ENCODE assay signal across 8 cellular contexts in the genomic region with DNA sequence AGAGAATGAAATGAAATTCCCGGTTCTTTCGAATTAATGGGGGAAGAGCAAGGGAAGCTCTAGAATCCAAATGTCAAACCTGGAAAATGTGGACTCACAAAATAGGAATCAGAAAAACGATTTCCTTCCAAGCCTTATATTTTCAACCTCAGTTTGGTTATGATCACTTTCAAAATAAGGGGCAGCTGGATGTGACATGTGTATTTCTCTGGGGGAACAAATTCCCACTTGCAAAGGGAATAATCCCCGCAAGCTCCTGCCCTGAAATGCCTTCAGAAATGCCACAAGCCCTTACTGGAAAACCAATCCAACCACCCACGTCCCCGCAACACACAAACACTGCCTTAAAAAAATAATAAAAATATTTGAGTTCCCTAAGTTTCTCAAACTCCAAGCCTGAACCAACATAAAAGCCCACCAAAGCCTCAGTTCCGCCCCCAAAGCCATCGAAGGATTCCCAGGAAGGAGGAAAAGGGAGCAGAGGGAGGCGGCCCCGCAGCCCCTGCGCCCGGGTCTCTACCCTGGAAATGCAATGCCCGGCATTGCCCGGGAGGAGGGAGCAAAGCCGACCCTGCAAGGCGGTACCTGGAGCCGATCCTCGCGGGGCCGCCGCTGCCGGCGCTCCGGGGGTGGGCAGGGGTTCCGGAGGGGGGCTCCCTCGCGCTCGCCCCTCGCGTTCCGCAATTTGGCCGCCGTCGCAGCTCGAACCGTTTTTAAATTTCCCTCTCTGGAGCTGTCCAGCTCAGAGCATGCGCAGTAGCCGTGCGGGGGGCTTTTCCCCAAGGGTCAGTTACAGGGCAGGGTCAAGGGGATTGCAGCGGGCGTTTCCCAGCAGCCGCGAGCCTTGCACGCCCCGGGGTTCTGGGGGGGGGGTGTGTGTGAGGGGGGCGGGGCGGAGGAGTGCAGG. TPM values are rescaled to one million over a fixed set of nuclear protein-coding genes. Genes with fewer than 3 reads are reported as not detected.
DNase-seq lines count a peak whose midpoint lies in the region; ATAC-seq and TF ChIP-seq lines count a peak whose summit lies in the region.

A gene with protein sequence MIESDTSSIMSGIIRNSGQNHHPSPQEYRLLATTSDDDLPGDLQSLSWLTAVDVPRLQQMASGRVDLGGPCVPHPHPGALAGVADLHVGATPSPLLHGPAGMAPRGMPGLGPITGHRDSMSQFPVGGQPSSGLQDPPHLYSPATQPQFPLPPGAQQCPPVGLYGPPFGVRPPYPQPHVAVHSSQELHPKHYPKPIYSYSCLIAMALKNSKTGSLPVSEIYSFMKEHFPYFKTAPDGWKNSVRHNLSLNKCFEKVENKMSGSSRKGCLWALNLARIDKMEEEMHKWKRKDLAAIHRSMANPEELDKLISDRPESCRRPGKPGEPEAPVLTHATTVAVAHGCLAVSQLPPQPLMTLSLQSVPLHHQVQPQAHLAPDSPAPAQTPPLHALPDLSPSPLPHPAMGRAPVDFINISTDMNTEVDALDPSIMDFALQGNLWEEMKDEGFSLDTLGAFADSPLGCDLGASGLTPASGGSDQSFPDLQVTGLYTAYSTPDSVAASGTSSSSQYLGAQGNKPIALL (minus strand): TSS at position 751 of the 907 bp plus-strand sequence. CDS start 963 bp downstream, outside the sequence.

- H3K9me3 ChIP-seq in left lung, result no peaks in the 10 kb centered on the region

- H3K4me1 Mint-ChIP-seq in activated naive CD4-positive, alpha-beta T cell treated with anti-CD3 and anti-CD28 coated beads for 36 hours (ENCODE audit: low read depth), result peaks cover 11% of the 10 kb centered on the region
- peaks cover 7% of the 10 kb centered on the region for H3K4me1 Mint-ChIP-seq in WTC11
- H3K4me1 Mint-ChIP-seq in type B pancreatic cell (ENCODE audit: unreplicated experiment), result peaks cover 6% of the 10 kb centered on the region

- no peak within 1 kb of the TSS for H3K27ac ChIP-seq in left lung

- TF ChIP-seq CTCF in WTC11 (IDR thresholded peaks at IDR 0.05) (no peak), left lung (IDR thresholded peaks at IDR 0.05) (no peak), type B pancreatic cell (conservative IDR thresholded peaks at IDR 0.05) (peak; percentile 49)

- H3K4me3 ChIP-seq in left lung, result peak within 1 kb of the TSS; percentile 9 to 30

- no peaks in the 10 kb centered on the region for H3K9me3 Mint-ChIP-seq in activated naive CD4-positive, alpha-beta T cell treated with anti-CD3 and anti-CD28 coated beads for 36 hours
- no peaks in the 10 kb centered on the region for H3K9me3 Mint-ChIP-seq in WTC11
- no peaks in the 10 kb centered on the region for H3K9me3 Mint-ChIP-seq in type B pancreatic cell

- H3K27ac Mint-ChIP-seq in activated naive CD4-positive, alpha-beta T cell treated with anti-CD3 and anti-CD28 coated beads for 36 hours, result no peak within 1 kb of the TSS
- H3K27ac Mint-ChIP-seq in WTC11 (no peak within 1 kb of the TSS), type B pancreatic cell (peak within 1 kb of the TSS; percentile 88)

- POLR2A ChIA-PET in WTC11 (lab: Charles Lee), result no interaction called here

- peaks cover 45% of the 10 kb centered on the region for H3K27me3 Mint-ChIP-seq in activated naive CD4-positive, alpha-beta T cell treated with anti-CD3 and anti-CD28 coated beads for 36 hours (ENCODE audit: low read depth)
- H3K27me3 Mint-ChIP-seq in WTC11 (ENCODE audit: low read depth) (peaks cover 75% of the 10 kb centered on the region), type B pancreatic cell (peaks cover 65% of the 10 kb centered on the region)

- H3K4me3 Mint-ChIP-seq in activated naive CD4-positive, alpha-beta T cell treated with anti-CD3 and anti-CD28 coated beads for 36 hours, result peak within 1 kb of the TSS; percentile 75
- H3K4me3 Mint-ChIP-seq in WTC11 (peak within 1 kb of the TSS; percentile 88), type B pancreatic cell (peak within 1 kb of the TSS; percentile 96)

- no peak for DNase-seq in activated naive CD4-positive, alpha-beta T cell treated with anti-CD3 and anti-CD28 coated beads for 36 hours
- DNase-seq in activated naive CD4-positive, alpha-beta T cell (lab: John Stamatoyannopoulos, UW), result no peak
- DNase-seq in WTC11 (ENCODE audit: low spot score), result peak; percentile 80
- peak in 1 of 2 donors; percentile 77 for DNase-seq in left lung
- no peak for DNase-seq in type B pancreatic cell (ENCODE audit: extremely low spot score, unreplicated experiment)
- DNase-seq in left lobe of liver (ENCODE audit: low spot score), result no peak
- DNase-seq in KBM-7, result no peak
- DNase-seq in kidney glomerular epithelial cell (lab: John Stamatoyannopoulos, UW), result no peak

- intact Hi-C loops in activated naive CD4-positive, alpha-beta T cell treated with anti-CD3 and anti-CD28 coated beads for 36 hours (cut with micrococcal nuclease), result no loop called here
- intact Hi-C loops in left lung (cut with DNase I), result no loop called here

- in situ Hi-C loops in KBM-7 (cut with MboI; ENCODE audit: low pct_unique_long_range_greater_than_20kb, low sequenced_read_pairs), result no loop called here

- peaks cover 7 to 17% of the 10 kb centered on the region in 2 donors for H3K4me1 ChIP-seq in left lung

- ATAC-seq in WTC11, result peak; percentile 73
- ATAC-seq in left lung, result no peak
- no peak for ATAC-seq in left lobe of liver

- CTCF ChIA-PET in activated naive CD4-positive, alpha-beta T cell treated with anti-CD3 and anti-CD28 coated beads for 36 hours (lab: Charles Lee), result no interaction called here
- CTCF ChIA-PET in WTC11 (lab: Charles Lee), result interaction anchor here (0.6 to 1.9 kb wide), 6 partner anchors 35 to 177 kb away, joined by 3 to 8 read pairs (median 4); no protein-coding TSS in a partner anchor

- no peaks in the 10 kb centered on the region for H3K36me3 ChIP-seq in left lung

- no peaks in the 10 kb centered on the region for H3K36me3 Mint-ChIP-seq in activated naive CD4-positive, alpha-beta T cell treated with anti-CD3 and anti-CD28 coated beads for 36 hours (ENCODE audit: low read depth)
- 0 out of 2 replicates have a peak, but pooled peaks cover 4% of the 10 kb centered on the region for H3K36me3 Mint-ChIP-seq in WTC11
- H3K36me3 Mint-ChIP-seq in type B pancreatic cell, result no peaks in the 10 kb centered on the region

- H3K27me3 ChIP-seq in left lung, result peaks cover 45 to 96% of the 10 kb centered on the region in 2 donors

TF ChIP-seq in WTC11, 78 proteins besides CTCF, POLR2A, EP300 and RAD21 (continues in another document):
- TF ChIP-seq, protein P1, sequence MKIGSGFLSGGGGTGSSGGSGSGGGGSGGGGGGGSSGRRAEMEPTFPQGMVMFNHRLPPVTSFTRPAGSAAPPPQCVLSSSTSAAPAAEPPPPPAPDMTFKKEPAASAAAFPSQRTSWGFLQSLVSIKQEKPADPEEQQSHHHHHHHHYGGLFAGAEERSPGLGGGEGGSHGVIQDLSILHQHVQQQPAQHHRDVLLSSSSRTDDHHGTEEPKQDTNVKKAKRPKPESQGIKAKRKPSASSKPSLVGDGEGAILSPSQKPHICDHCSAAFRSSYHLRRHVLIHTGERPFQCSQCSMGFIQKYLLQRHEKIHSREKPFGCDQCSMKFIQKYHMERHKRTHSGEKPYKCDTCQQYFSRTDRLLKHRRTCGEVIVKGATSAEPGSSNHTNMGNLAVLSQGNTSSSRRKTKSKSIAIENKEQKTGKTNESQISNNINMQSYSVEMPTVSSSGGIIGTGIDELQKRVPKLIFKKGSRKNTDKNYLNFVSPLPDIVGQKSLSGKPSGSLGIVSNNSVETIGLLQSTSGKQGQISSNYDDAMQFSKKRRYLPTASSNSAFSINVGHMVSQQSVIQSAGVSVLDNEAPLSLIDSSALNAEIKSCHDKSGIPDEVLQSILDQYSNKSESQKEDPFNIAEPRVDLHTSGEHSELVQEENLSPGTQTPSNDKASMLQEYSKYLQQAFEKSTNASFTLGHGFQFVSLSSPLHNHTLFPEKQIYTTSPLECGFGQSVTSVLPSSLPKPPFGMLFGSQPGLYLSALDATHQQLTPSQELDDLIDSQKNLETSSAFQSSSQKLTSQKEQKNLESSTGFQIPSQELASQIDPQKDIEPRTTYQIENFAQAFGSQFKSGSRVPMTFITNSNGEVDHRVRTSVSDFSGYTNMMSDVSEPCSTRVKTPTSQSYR (CRISPR knock-in tag; IDR thresholded peaks at IDR 0.05), result peak; percentile 19; the same call in 1 of the 2 replicates
- TF ChIP-seq ZNF232 (CRISPR knock-in tag; IDR thresholded peaks at IDR 0.05) (peak; percentile 51; the same call in 1 of the 2 replicates), NFATC4 (CRISPR knock-in tag; IDR thresholded peaks at IDR 0.05) (no peak), E2F4 (CRISPR knock-in tag; IDR thresholded peaks at IDR 0.05; ENCODE audit: borderline replicate concordance, low read depth) (peak; percentile 91), ETV6 (CRISPR knock-in tag; IDR thresholded peaks at IDR 0.05) (peak; percentile 21; the same call in 1 of the 2 replicates), MYBL2 (CRISPR knock-in tag; IDR thresholded peaks at IDR 0.05) (peak; percentile 59; the same call in 1 of the 2 replicates)
- TF ChIP-seq, protein P2, sequence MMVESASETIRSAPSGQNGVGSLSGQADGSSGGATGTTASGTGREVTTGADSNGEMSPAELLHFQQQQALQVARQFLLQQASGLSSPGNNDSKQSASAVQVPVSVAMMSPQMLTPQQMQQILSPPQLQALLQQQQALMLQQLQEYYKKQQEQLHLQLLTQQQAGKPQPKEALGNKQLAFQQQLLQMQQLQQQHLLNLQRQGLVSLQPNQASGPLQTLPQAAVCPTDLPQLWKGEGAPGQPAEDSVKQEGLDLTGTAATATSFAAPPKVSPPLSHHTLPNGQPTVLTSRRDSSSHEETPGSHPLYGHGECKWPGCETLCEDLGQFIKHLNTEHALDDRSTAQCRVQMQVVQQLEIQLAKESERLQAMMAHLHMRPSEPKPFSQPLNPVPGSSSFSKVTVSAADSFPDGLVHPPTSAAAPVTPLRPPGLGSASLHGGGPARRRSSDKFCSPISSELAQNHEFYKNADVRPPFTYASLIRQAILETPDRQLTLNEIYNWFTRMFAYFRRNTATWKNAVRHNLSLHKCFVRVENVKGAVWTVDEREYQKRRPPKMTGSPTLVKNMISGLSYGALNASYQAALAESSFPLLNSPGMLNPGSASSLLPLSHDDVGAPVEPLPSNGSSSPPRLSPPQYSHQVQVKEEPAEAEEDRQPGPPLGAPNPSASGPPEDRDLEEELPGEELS (CRISPR knock-in tag; IDR thresholded peaks at IDR 0.05), result 0 out of 2 replicates have a peak, but pooled peaks have one; percentile 40

RNA-seq across cellular contexts. Expression of the gene that starts here (rescaled TPM):
- not detected for total RNA-seq in activated naive CD4-positive, alpha-beta T cell treated with anti-CD3 and anti-CD28 coated beads for 36 hours
- total RNA-seq in WTC11 (2021) (0.37 to 0.92 TPM (median 0.66 TPM) in 3 replicates), left lung (not detected), type B pancreatic cell (ENCODE audit: low replicate concordance) (2.0 and 2.6 TPM in 2 replicates), left lobe of liver (0.10 TPM)

Comparison
In these comparisons a context has a peak if more than half of its experiments do, and no peak if none do; other contexts are left out.
1. Peak in DNase-seq and ATAC-seq in WTC11; RNA of the gene not detected or under 1 TPM.